21 cellular contexts compared by ENCODE assay signal in the genomic region with DNA sequence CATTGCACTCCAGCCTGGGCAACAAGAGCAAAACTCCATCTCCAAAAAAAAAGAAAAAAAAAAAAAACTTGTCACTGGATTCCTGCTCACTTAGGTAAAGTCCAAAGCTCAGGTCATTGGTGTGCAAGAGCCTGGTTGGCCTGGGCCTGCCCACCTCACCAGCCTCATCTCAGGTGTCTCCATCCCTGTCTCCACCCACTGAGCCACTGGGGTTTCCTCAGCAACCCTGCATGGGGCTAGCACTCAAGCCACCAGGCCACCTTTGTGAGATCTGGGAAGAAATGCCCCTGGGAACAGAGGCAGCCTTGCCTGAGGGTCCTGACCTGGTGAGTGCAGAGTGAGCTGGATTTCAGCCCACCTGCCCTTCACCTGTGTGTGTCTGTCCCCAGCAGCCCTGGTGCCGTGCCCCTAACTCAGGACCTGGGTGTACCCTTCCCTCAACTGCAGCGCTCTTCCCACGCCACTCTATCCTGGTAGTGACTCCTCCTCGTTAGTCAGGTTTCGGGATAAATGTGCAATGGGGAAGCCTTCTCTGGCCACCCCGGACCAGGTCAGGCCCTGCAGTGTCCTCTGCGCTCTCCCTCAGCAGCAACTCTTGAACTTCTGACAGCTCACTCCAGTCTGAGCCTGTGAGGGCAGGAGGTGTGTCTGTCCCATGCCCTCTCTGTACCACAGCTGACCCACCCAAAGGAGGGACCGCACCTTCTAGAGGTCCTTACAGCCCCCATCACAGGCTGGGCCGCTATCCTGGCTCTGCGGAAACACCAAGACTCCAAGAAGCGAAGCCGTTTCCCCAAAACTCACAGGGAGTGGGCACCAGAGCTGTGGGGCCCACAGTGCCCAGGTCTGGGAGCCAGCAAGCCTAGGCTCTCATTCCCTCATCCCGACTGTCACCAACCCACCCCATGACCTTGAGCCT. TPM values are rescaled to one million over a fixed set of nuclear protein-coding genes. Genes with fewer than 3 reads are reported as not detected.
"Had no signal": no experiment of that assay in that cellular context is flagged by ENCODE, and none has a peak within 500 bp of the region (broad histone marks: within the 10 kb centered on the region; RNA-seq: fewer than 3 reads in every experiment).

No MANE protein-coding gene starts in this region.

- H3K4me3 Mint-ChIP-seq: activated naive CD8-positive, alpha-beta T cell treated with anti-CD3 and anti-CD28 coated beads, Interleukin-2, amount 50 U/mL, for 24 hours; activated T-cell treated with anti-CD3 and anti-CD28 coated beads, Interleukin-2, amount 50 U/mL, for 24 hours; mesothelial cell of epicardium; stimulated activated naive B cell treated with anti-CD40 and anti-IgM and Interleukin-4, amounts not matched to agents 10 μg/mL and 1 μg/mL and 100 μg/mL, for 72 hours had no signal

- H3K36me3 Mint-ChIP-seq: mesothelial cell of epicardium; stimulated activated naive B cell treated with anti-CD40 and anti-IgM and Interleukin-4, amounts not matched to agents 10 μg/mL and 1 μg/mL and 100 μg/mL, for 72 hours had no signal

- H3K9me3 ChIP-seq: ascending aorta, heart left ventricle, neutrophil, right lobe of liver, SJCRH30, transverse colon had no signal

- DNase-seq: activated naive CD8-positive, alpha-beta T cell treated with anti-CD3 and anti-CD28 coated beads, Interleukin-2, amount 50 U/mL, for 24 hours; activated T-cell treated with anti-CD3 and anti-CD28 coated beads, Interleukin-2, amount 50 U/mL, for 24 hours; heart left ventricle; SJCRH30; stimulated activated CD4-positive, alpha-beta T cell treated with anti-CD3 and anti-CD28 coated beads, Interleukin-1b, Interleukin-23, amount 100 ng/mL, for 48 hours; stimulated activated naive B cell treated with anti-CD40 and anti-IgM and Interleukin-4, amounts not matched to agents 10 μg/mL and 1 μg/mL and 100 μg/mL, for 72 hours; substantia nigra; transverse colon had no signal

- H3K4me3 ChIP-seq: ascending aorta, dorsolateral prefrontal cortex, heart left ventricle, right lobe of liver, SJCRH30, transverse colon had no signal

- ATAC-seq: activated CD4-positive, CD25-positive, alpha-beta regulatory T cell treated with anti-CD3 and anti-CD28 coated beads, Interleukin-2, amount 50 U/mL, for 24 hours; activated naive CD8-positive, alpha-beta T cell treated with anti-CD3 and anti-CD28 coated beads, Interleukin-2, amount 50 U/mL, for 24 hours; heart left ventricle; stimulated activated naive B cell treated with anti-CD40 and anti-IgM and Interleukin-4, amounts not matched to agents 10 μg/mL and 1 μg/mL and 100 μg/mL, for 72 hours had no signal

- H3K27ac Mint-ChIP-seq: activated naive CD8-positive, alpha-beta T cell treated with anti-CD3 and anti-CD28 coated beads, Interleukin-2, amount 50 U/mL, for 24 hours; activated T-cell treated with anti-CD3 and anti-CD28 coated beads, Interleukin-2, amount 50 U/mL, for 24 hours; mesothelial cell of epicardium; progenitor cell of endocrine pancreas had no signal

- H3K27ac ChIP-seq: ascending aorta, dorsolateral prefrontal cortex, heart left ventricle, neutrophil, right lobe of liver, SJCRH30, transverse colon had no signal

- H3K27me3 ChIP-seq: ascending aorta, right lobe of liver had no signal

- H3K4me1 Mint-ChIP-seq: activated naive CD8-positive, alpha-beta T cell treated with anti-CD3 and anti-CD28 coated beads, Interleukin-2, amount 50 U/mL, for 24 hours; stimulated activated naive B cell treated with anti-CD40 and anti-IgM and Interleukin-4, amounts not matched to agents 10 μg/mL and 1 μg/mL and 100 μg/mL, for 72 hours had no signal

- H3K9me3 Mint-ChIP-seq: activated naive CD8-positive, alpha-beta T cell treated with anti-CD3 and anti-CD28 coated beads, Interleukin-2, amount 50 U/mL, for 24 hours; activated T-cell treated with anti-CD3 and anti-CD28 coated beads, Interleukin-2, amount 50 U/mL, for 24 hours; mesothelial cell of epicardium; stimulated activated naive B cell treated with anti-CD40 and anti-IgM and Interleukin-4, amounts not matched to agents 10 μg/mL and 1 μg/mL and 100 μg/mL, for 72 hours had no signal

- H3K36me3 ChIP-seq: ascending aorta, heart left ventricle, neutrophil, right lobe of liver, SJCRH30, transverse colon had no signal

RNA-seq across cellular contexts. Expression of a gene that starts 3.3 kb away (rescaled TPM):
- total RNA-seq: activated CD8-positive, alpha-beta memory T cell treated with anti-CD3 and anti-CD28 coated beads for 36 hours; ascending aorta; chondrocyte; frontal cortex; mesothelial cell of epicardium; myocyte; progenitor cell of endocrine pancreas; SJCRH30 had no signal
- polyA plus RNA-seq: heart left ventricle had no signal

RNA-seq across cellular contexts. Expression of a gene that starts 45.5 kb away (rescaled TPM):
- total RNA-seq: activated CD8-positive, alpha-beta memory T cell treated with anti-CD3 and anti-CD28 coated beads for 36 hours; bronchial epithelial cell; mesothelial cell of epicardium; myocyte; progenitor cell of endocrine pancreas had no signal
- polyA plus RNA-seq: keratinocyte had no signal

RNA-seq across cellular contexts. Expression of a gene that starts 49.3 kb away (rescaled TPM):
- total RNA-seq: activated CD8-positive, alpha-beta memory T cell treated with anti-CD3 and anti-CD28 coated beads for 36 hours; ascending aorta; bronchial epithelial cell; chondrocyte; frontal cortex; mesothelial cell of epicardium; myocyte; progenitor cell of endocrine pancreas; SJCRH30; transverse colon had no signal
- polyA plus RNA-seq: keratinocyte had no signal
